ENCODE assay signal across 8 cellular contexts in genomic region chr10:16809074-16809718, GRCh38. TPM values are rescaled to one million over a fixed set of nuclear protein-coding genes. Genes with fewer than 3 reads are reported as not detected.
DNase-seq lines count a peak whose midpoint lies in the region; ATAC-seq and TF ChIP-seq lines count a peak whose summit lies in the region.

No MANE protein-coding gene starts in this region.

- CTCF ChIA-PET in MCF 10A (lab: Yijun Ruan, JAX), result interaction anchor here (0.6 to 1.0 kb wide), 4 partner anchors 18 to 929 kb away, joined by 3 to 5 read pairs (median 3); no protein-coding TSS in a partner anchor

- no peak overlapping the region for H2BK12ac ChIP-seq in trophoblast cell (ENCODE audit: low read length)

- H3K9me3 ChIP-seq in breast epithelium, result no peaks in the 10 kb centered on the region
- H3K9me3 ChIP-seq in trophoblast cell (ENCODE audit: insufficient read depth, low read depth, low read length), result no peaks in the 10 kb centered on the region
- H3K9me3 ChIP-seq in ovary, result no peaks in the 10 kb centered on the region

- POLR2A ChIA-PET in MCF 10A (lab: Yijun Ruan, JAX), result interaction anchor here (1.1 kb wide), 1 partner anchor 12 kb away, joined by 3 read pairs; no protein-coding TSS in a partner anchor

- H3K36me3 ChIP-seq in breast epithelium (no peaks in the 10 kb centered on the region), trophoblast cell (ENCODE audit: control insufficient read depth in 1 of 2, insufficient read depth in 2 of 2, low read length in 2 of 2) (peaks cover 0 to 4% of the 10 kb centered on the region in 2 experiments), ovary (no peaks in the 10 kb centered on the region)

- DNase-seq in MCF 10A (ENCODE audit: unreplicated experiment), result peak; percentile 55
- no peak for DNase-seq in breast epithelium (ENCODE audit: low spot score in 2 of 2)
- peak; percentile 52 for DNase-seq in NCI-H146 treated with DMSO at 0.1 percent for 48 hours (lab: John Stamatoyannopoulos, UW; ENCODE audit: unreplicated experiment)
- DNase-seq in activated CD8-positive, alpha-beta memory T cell treated with anti-CD3 and anti-CD28 coated beads, Interleukin-2, amount 50 U/mL, for 48 hours, result peak; percentile 71
- peak; percentile 41 for DNase-seq in fibroblast of the aortic adventitia (ENCODE audit: low read depth)
- DNase-seq in trophoblast cell, result peak; percentile 26 to 61
- DNase-seq in ovary, result no peak

- H3K23ac ChIP-seq in trophoblast cell (ENCODE audit: low read length), result no peak overlapping the region

- no peak overlapping the region for H2AK5ac ChIP-seq in trophoblast cell (ENCODE audit: low read length)

- no peak overlapping the region for H2AFZ ChIP-seq in trophoblast cell (ENCODE audit: insufficient read depth, low read length, poor library complexity)

- H2BK5ac ChIP-seq in trophoblast cell (ENCODE audit: low read depth, low read length, poor library complexity), result no peak overlapping the region

- H3K9ac ChIP-seq in trophoblast cell (ENCODE audit: low read length), result no peak overlapping the region

- no peak overlapping the region for H3K14ac ChIP-seq in trophoblast cell (ENCODE audit: low read length)

- H3K27me3 ChIP-seq in breast epithelium (no peaks in the 10 kb centered on the region), trophoblast cell (ENCODE audit: insufficient read depth, low read length) (no peaks in the 10 kb centered on the region), ovary (no peaks in the 10 kb centered on the region)

- peak; percentile 89 for ATAC-seq in HG02571 (IDR thresholded peaks at IDR 0.05; ENCODE audit: unreplicated experiment)

- TF ChIP-seq POLR2A in breast epithelium (IDR thresholded peaks at IDR 0.05) (no peak), ovary (IDR thresholded peaks at IDR 0.05) (no peak)

- no peaks in the 10 kb centered on the region for H3K27me3 Mint-ChIP-seq in MCF 10A (ENCODE audit: insufficient read depth, unreplicated experiment)

- no peaks in the 10 kb centered on the region for H3K4me1 Mint-ChIP-seq in MCF 10A (ENCODE audit: insufficient read depth, unreplicated experiment)

- no CpG with 5 or more reads among the region's 6 CpGs for WGBS in trophoblast cell (ENCODE audit: extremely low coverage, insufficient coverage, insufficient read length)
- 59 to 91% (median 90%) methylated on average over 6 of the region's 6 CpGs for WGBS in ovary, 3 donors

- H3K36me3 Mint-ChIP-seq in MCF 10A (ENCODE audit: insufficient read depth, unreplicated experiment), result peaks cover 5% of the 10 kb centered on the region

- H3K4me1 ChIP-seq in breast epithelium, result no peaks in the 10 kb centered on the region
- H3K4me1 ChIP-seq in trophoblast cell (ENCODE audit: control insufficient read depth in 1 of 2, insufficient read depth in 2 of 2, low read length in 2 of 2), result no peaks in the 10 kb centered on the region
- H3K4me1 ChIP-seq in ovary (ENCODE audit: insufficient read depth), result no peaks in the 10 kb centered on the region

- H3K79me2 ChIP-seq in trophoblast cell (ENCODE audit: control insufficient read depth, insufficient read depth, low read length, poor library complexity), result no peaks in the 10 kb centered on the region

- H3K9me3 Mint-ChIP-seq in MCF 10A (ENCODE audit: unreplicated experiment), result no peaks in the 10 kb centered on the region

- H3K18ac ChIP-seq in trophoblast cell (ENCODE audit: low read length), result no peak overlapping the region

- H4K91ac ChIP-seq in trophoblast cell (ENCODE audit: low read depth, low read length), result no peak overlapping the region

- no peak overlapping the region for H3K27ac ChIP-seq in breast epithelium
- H3K27ac ChIP-seq in trophoblast cell (ENCODE audit: low read depth, low read length), result no peak overlapping the region
- H3K27ac ChIP-seq in ovary, result no peak overlapping the region

- intact Hi-C loops in MCF 10A (cut with micrococcal nuclease), result loop anchor here (10.0 kb wide), 1 partner anchor 904 kb away; no protein-coding TSS in a partner anchor
- intact Hi-C loops in breast epithelium (cut with DNase I; ENCODE audit: low total_unique reads), result no loop called here
- intact Hi-C loops in ovary (cut with DNase I), result no loop called here

- H4K12ac ChIP-seq in trophoblast cell (ENCODE audit: low read depth, low read length), result no peak overlapping the region

- H2BK120ac ChIP-seq in trophoblast cell (ENCODE audit: insufficient read depth, low read length, poor library complexity), result no peak overlapping the region

- TF ChIP-seq CTCF in MCF 10A (IDR thresholded peaks at IDR 0.05; ENCODE audit: unreplicated experiment), result peak; percentile 49
- peak in 1 of 3 donors; percentile 30 for TF ChIP-seq CTCF in breast epithelium (IDR thresholded peaks at IDR 0.05)
- peak; percentile 53 for TF ChIP-seq CTCF in fibroblast of the aortic adventitia (IDR thresholded peaks at IDR 0.05; ENCODE audit: insufficient read depth, low read length)
- no peak for TF ChIP-seq CTCF in ovary (IDR thresholded peaks at IDR 0.05)

- H3K79me1 ChIP-seq in trophoblast cell (ENCODE audit: low read length), result no peaks in the 10 kb centered on the region

- H3K27ac Mint-ChIP-seq in MCF 10A (ENCODE audit: low read depth, unreplicated experiment), result no peak overlapping the region

- no peak overlapping the region for H3K4me2 ChIP-seq in trophoblast cell (ENCODE audit: low read length)

- H3K4ac ChIP-seq in trophoblast cell (ENCODE audit: low read depth, low read length), result no peak overlapping the region

- no peak overlapping the region for H3K4me3 Mint-ChIP-seq in MCF 10A (ENCODE audit: unreplicated experiment)

- BruUV-seq in MCF 10A (replicated peaks; lab: Mats Ljungman, UMichigan), result no TSS peak

- H4K8ac ChIP-seq in trophoblast cell (ENCODE audit: low read depth, low read length), result no peak overlapping the region

- TF ChIP-seq EP300 in ovary (IDR thresholded peaks at IDR 0.05), result no peak

- H3K4me3 ChIP-seq in breast epithelium (no peak overlapping the region), fibroblast of the aortic adventitia (ENCODE audit: low read depth, low read length) (no peak overlapping the region), trophoblast cell (ENCODE audit: low read depth, low read length) (no peak overlapping the region), ovary (no peak overlapping the region)

RNA-seq across cellular contexts. Expression of gene RSU1, which starts 8.0 kb away (rescaled TPM):
- total RNA-seq in MCF 10A (2022) (50.5 and 54.4 TPM in 2 replicates), breast epithelium (10 to 100 TPM; 60.9 to 74.1 (median 63.6) TPM), fibroblast of the aortic adventitia (ENCODE audit: low replicate concordance) (32.5 and 155 TPM in 2 replicates), ovary (100 to 1,000 TPM in 1 of 7 donors, 10 to 100 TPM in 6; 30.1 to 103 (median 70.3) TPM)
- 98.7 and 101 TPM in 2 replicates for polyA plus RNA-seq in trophoblast cell (2013)
- polyA plus RNA-seq in ovary, result 100 to 1,000 TPM in 1 of 2 donors, 10 to 100 TPM in 1; 47.0 to 184 TPM

Comparison
In these comparisons a context has a peak if more than half of its experiments do, and no peak if none do; other contexts are left out.
1. DNase-seq: peak in MCF 10A (single experiment), NCI-H146 treated with DMSO at 0.1 percent for 48 hours (single experiment), activated CD8-positive, alpha-beta memory T cell treated with anti-CD3 and anti-CD28 coated beads, Interleukin-2, amount 50 U/mL, for 48 hours (single experiment), fibroblast of the aortic adventitia (single experiment) and trophoblast cell (2 of 2); none in breast epithelium (0 of 2) and ovary (0 of 5).
2. CTCF ChIP-seq: peak in MCF 10A (single experiment) and fibroblast of the aortic adventitia (single experiment); none in ovary (0 of 3).